In the genomic region with DNA sequence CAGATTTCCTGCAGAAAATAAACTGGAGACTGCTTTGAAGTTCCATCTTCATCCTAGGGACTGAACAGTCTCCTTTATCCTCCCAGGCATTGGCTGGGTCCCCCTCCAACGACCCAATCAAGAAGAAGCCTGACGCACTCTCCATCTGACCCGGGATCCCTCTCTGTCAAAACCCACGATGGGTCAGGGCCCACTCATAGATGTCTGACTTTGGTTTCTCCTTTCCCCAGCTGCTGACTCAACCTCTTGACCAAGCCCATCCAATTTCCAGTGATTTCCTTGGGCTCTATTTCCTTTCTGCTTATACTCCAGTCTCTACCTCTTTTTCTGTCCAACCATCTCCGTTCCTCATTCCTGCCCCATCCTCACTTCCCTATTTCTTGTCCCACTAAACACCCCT, we compare ENCODE assay signal across 21 cellular contexts.
"Had no signal": no experiment of that assay in that cellular context is flagged by ENCODE, and none has a peak within 500 bp of the region (broad histone marks: within the 10 kb centered on the region; RNA-seq: fewer than 3 reads in every experiment).

No MANE protein-coding gene starts in this region.

- H3K4me3 Mint-ChIP-seq: activated B cell treated with CpG ODN at 0.5 μM for 24 hours; activated CD4-positive, alpha-beta T cell treated with anti-CD3 and anti-CD28 coated beads for 36 hours; activated naive CD8-positive, alpha-beta T cell treated with anti-CD3 and anti-CD28 coated beads for 36 hours; naive B cell; T-cell had no signal

- H3K4me1 Mint-ChIP-seq: activated CD4-positive, alpha-beta T cell treated with anti-CD3 and anti-CD28 coated beads for 36 hours; activated naive CD8-positive, alpha-beta T cell treated with anti-CD3 and anti-CD28 coated beads for 36 hours; T-cell had no signal

- H3K4me3 ChIP-seq: coronary artery, heart right ventricle, lower lobe of right lung, testis had no signal

- H3K27me3 Mint-ChIP-seq: activated B cell treated with CpG ODN at 0.5 μM for 24 hours; activated CD4-positive, alpha-beta T cell treated with anti-CD3 and anti-CD28 coated beads for 36 hours; activated naive CD8-positive, alpha-beta T cell treated with anti-CD3 and anti-CD28 coated beads for 36 hours; T-cell had no signal

- DNase-seq: activated B cell treated with CpG ODN at 0.5 μM for 24 hours; activated CD4-positive, alpha-beta T cell treated with anti-CD3 and anti-CD28 coated beads for 36 hours; activated CD4-positive, alpha-beta T cell treated with anti-CD3 and anti-CD28 coated beads, Interleukin-2, amount 50 U/mL, for 4 hours; activated naive CD4-positive, alpha-beta T cell treated with Interleukin-2 at 50 U/mL for 16 hours; activated naive CD8-positive, alpha-beta T cell treated with anti-CD3 and anti-CD28 coated beads for 36 hours; activated T-cell treated with anti-CD3 and anti-CD28 coated beads, Interleukin-2, amount 50 U/mL, for 48 hours; cerebellar nuclear complex; heart right ventricle; kidney; lower lobe of right lung; naive B cell; retina; stimulated activated CD4-positive, alpha-beta T cell treated with anti-CD3 and anti-CD28 coated beads, Interleukin-2, amount 100 ng/mL, for 48 hours; stimulated activated naive CD4-positive, alpha-beta T cell; T-cell; testis; trophoblast cell had no signal

- ATAC-seq: activated CD4-positive, alpha-beta T cell treated with anti-CD3 and anti-CD28 coated beads for 36 hours; heart right ventricle; left lobe of liver; lower lobe of right lung; T-cell had no signal

- H3K27ac ChIP-seq: coronary artery, epithelial cell of prostate, heart right ventricle, lower lobe of right lung, testis had no signal

- FAIRE-seq: kidney had no signal

- H3K36me3 ChIP-seq: heart right ventricle, lower lobe of right lung had no signal

- H3K27me3 ChIP-seq: heart right ventricle, testis had no signal

- H3K27ac Mint-ChIP-seq: activated B cell treated with CpG ODN at 0.5 μM for 24 hours; activated CD4-positive, alpha-beta T cell treated with anti-CD3 and anti-CD28 coated beads for 36 hours; activated naive CD8-positive, alpha-beta T cell treated with anti-CD3 and anti-CD28 coated beads for 36 hours; naive B cell; progenitor cell of endocrine pancreas; T-cell had no signal

- H3K9me3 Mint-ChIP-seq: activated naive CD8-positive, alpha-beta T cell treated with anti-CD3 and anti-CD28 coated beads for 36 hours; T-cell had no signal

- H3K36me3 Mint-ChIP-seq: activated naive CD8-positive, alpha-beta T cell treated with anti-CD3 and anti-CD28 coated beads for 36 hours had no signal

- H3K9me3 ChIP-seq: heart right ventricle, lower lobe of right lung, testis had no signal

- H3K4me1 ChIP-seq: lower lobe of right lung, testis had no signal
